8 cellular contexts compared by ENCODE assay signal in genomic region chr4:1872918-1873269, GRCh38. TPM values are rescaled to one million over a fixed set of nuclear protein-coding genes. Genes with fewer than 3 reads are reported as not detected.
DNase-seq lines count a peak whose midpoint lies in the region; ATAC-seq and TF ChIP-seq lines count a peak whose summit lies in the region.

No MANE protein-coding gene starts in this region.

- H3K9me2 ChIP-seq in hepatocyte (replicated peaks; ENCODE audit: insufficient read depth): no peaks in the 10 kb centered on the region

- no peak overlapping the region for H3K4me3 ChIP-seq in hepatocyte

- H3K4me3 Mint-ChIP-seq in activated CD4-positive, alpha-beta T cell treated with anti-CD3 and anti-CD28 coated beads, Interleukin-2, amount 10 ng/mL, durations not matched to agents 7 days and 5 days: peak overlapping the region; percentile 89

- peak overlapping the region; percentile 95 for H3K4me2 ChIP-seq in hepatocyte

- no peaks in the 10 kb centered on the region for H3K27me3 ChIP-seq in hepatocyte

- H3K4me1 Mint-ChIP-seq in activated CD4-positive, alpha-beta T cell treated with anti-CD3 and anti-CD28 coated beads, Interleukin-2, amount 10 ng/mL, durations not matched to agents 7 days and 5 days: peaks cover 62% of the 10 kb centered on the region

- POLR2A ChIA-PET in activated CD4-positive, alpha-beta T cell treated with anti-CD3 and anti-CD28 coated beads, Interleukin-2, amount 10 ng/mL, durations not matched to agents 7 days and 5 days (lab: Charles Lee): interaction anchor here (0.5 to 0.6 kb wide), 2 partner anchors 12 to 167 kb away, joined by 3 to 4 read pairs; no protein-coding TSS in a partner anchor

- CTCF ChIA-PET in activated CD4-positive, alpha-beta T cell treated with anti-CD3 and anti-CD28 coated beads, Interleukin-2, amount 10 ng/mL, durations not matched to agents 7 days and 5 days (lab: Charles Lee): interaction anchor here (1.3 to 1.9 kb wide), 4 partner anchors 10 to 30 kb away, joined by 4 to 7 read pairs (median 4); no protein-coding TSS in a partner anchor

- peaks cover 29% of the 10 kb centered on the region for H3K4me1 ChIP-seq in hepatocyte (ENCODE audit: insufficient read depth)

- peaks cover 23% of the 10 kb centered on the region for H3K36me3 Mint-ChIP-seq in activated CD4-positive, alpha-beta T cell treated with anti-CD3 and anti-CD28 coated beads, Interleukin-2, amount 10 ng/mL, durations not matched to agents 7 days and 5 days (ENCODE audit: low read depth)

- 47% methylated on average over 2 of the region's 2 CpGs for WGBS in hepatocyte (ENCODE audit: low lambda C conversion rate, missing lambda C conversion rate)

- H3K9me3 ChIP-seq in hepatocyte (ENCODE audit: low read depth): no peaks in the 10 kb centered on the region

- H3K27ac Mint-ChIP-seq in activated CD4-positive, alpha-beta T cell treated with anti-CD3 and anti-CD28 coated beads, Interleukin-2, amount 10 ng/mL, durations not matched to agents 7 days and 5 days: peak overlapping the region; percentile 92

- peaks cover 60% of the 10 kb centered on the region for H3K79me2 ChIP-seq in hepatocyte

- DNase-seq in ACHN (peak; percentile 62), GM19240 (ENCODE audit: insufficient read length, low spot score) (peak; percentile 22), hepatocyte (ENCODE audit: low spot score) (no peak), COR-L47 (lab: John Stamatoyannopoulos, UW) (no peak), C1 segment of cervical spinal cord (lab: John Stamatoyannopoulos, UW) (no peak)
- DNase-seq in activated CD4-positive, alpha-beta T cell treated with anti-CD3 and anti-CD28 coated beads, Interleukin-2, amount 10 ng/mL, durations not matched to agents 7 days and 5 days: peak; percentile 49

- no peak for TF ChIP-seq CTCF in hepatocyte (IDR thresholded peaks at IDR 0.05; ENCODE audit: poor library complexity)

- H2AFZ ChIP-seq in hepatocyte: no peak overlapping the region

- in situ Hi-C loops in ACHN (cut with HindIII; ENCODE audit: low pct_ligation_motif_present, low pct_unique_long_range_greater_than_20kb, low sequenced_read_pairs): no loop called here

- peaks cover 2% of the 10 kb centered on the region for H3K27me3 Mint-ChIP-seq in activated CD4-positive, alpha-beta T cell treated with anti-CD3 and anti-CD28 coated beads, Interleukin-2, amount 10 ng/mL, durations not matched to agents 7 days and 5 days

- ATAC-seq in HG03521 (IDR thresholded peaks at IDR 0.05; ENCODE audit: unreplicated experiment): no peak
- ATAC-seq in HG03039 (IDR thresholded peaks at IDR 0.05; ENCODE audit: unreplicated experiment): no peak

- peak overlapping the region; percentile 39 for H3K27ac ChIP-seq in hepatocyte

- peaks cover 7% of the 10 kb centered on the region for H4K20me1 ChIP-seq in hepatocyte (ENCODE audit: insufficient read depth, poor library complexity, severe bottlenecking)

- no peaks in the 10 kb centered on the region for H3K9me3 Mint-ChIP-seq in activated CD4-positive, alpha-beta T cell treated with anti-CD3 and anti-CD28 coated beads, Interleukin-2, amount 10 ng/mL, durations not matched to agents 7 days and 5 days

- no peaks in the 10 kb centered on the region for H3K36me3 ChIP-seq in hepatocyte (replicated peaks; ENCODE audit: insufficient read depth, low read depth)

RNA-seq across cellular contexts. Expression of gene NSD2, which starts 1.7 kb away (rescaled TPM):
- 100 to 1,000 TPM; 248 to 271 TPM for total RNA-seq in activated CD4-positive, alpha-beta T cell treated with anti-CD3 and anti-CD28 coated beads, Interleukin-2, amount 10 ng/mL, durations not matched to agents 7 days and 5 days
- total RNA-seq in hepatocyte: 26.9 and 30.8 TPM in 2 replicates
- 22.0 and 25.7 TPM in 2 replicates for polyA plus RNA-seq in hepatocyte

RNA-seq across cellular contexts. Expression of gene LETM1, which starts 16.9 kb away (rescaled TPM):
- total RNA-seq in activated CD4-positive, alpha-beta T cell treated with anti-CD3 and anti-CD28 coated beads, Interleukin-2, amount 10 ng/mL, durations not matched to agents 7 days and 5 days: 10 to 100 TPM; 40.7 to 49.5 TPM
- 39.1 and 46.0 TPM in 2 replicates for total RNA-seq in hepatocyte
- 24.4 and 29.4 TPM in 2 replicates for polyA plus RNA-seq in hepatocyte

Comparison
In these comparisons a context has a peak if more than half of its experiments do, and no peak if none do; other contexts are left out.
1. DNase-seq: peak in ACHN (single experiment), GM19240 (single experiment) and activated CD4-positive, alpha-beta T cell treated with anti-CD3 and anti-CD28 coated beads, Interleukin-2, amount 10 ng/mL, durations not matched to agents 7 days and 5 days (single experiment); none in hepatocyte (single experiment), COR-L47 (single experiment) and C1 segment of cervical spinal cord (0 of 14).